In the genomic region with DNA sequence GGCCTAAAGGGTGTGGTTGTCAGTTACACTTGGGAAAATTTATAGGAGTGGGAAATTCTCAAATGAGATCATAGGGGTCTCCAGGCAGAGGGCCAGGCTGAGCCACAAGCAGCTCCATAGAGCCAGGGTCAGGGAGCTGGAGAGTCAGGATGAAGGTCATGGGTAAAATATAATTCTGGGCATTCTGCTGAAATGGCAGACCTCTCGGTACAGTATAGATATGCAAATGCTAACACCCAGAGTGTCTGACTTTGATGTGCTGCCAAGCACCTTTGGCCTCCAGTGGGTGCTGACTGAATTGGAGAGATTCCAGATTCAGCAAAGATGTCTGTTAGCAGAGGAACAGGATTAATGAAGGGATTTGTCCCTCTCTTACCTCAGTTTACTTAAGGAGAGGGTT, we compare ENCODE assay signal across 20 cellular contexts.
"Had no signal": no experiment of that assay in that cellular context is flagged by ENCODE, and none has a peak within 500 bp of the region (broad histone marks: within the 10 kb centered on the region; RNA-seq: fewer than 3 reads in every experiment).

No MANE protein-coding gene starts in this region.

- ATAC-seq: activated T-cell treated with anti-CD3 and anti-CD28 coated beads, Interleukin-2, amount 50 U/mL, for 72 hours; gastrocnemius medialis; heart left ventricle; left ventricle myocardium superior; naive thymus-derived CD4-positive, alpha-beta T cell; right lobe of liver had no signal

- H3K9me3 Mint-ChIP-seq: activated T-cell treated with anti-CD3 and anti-CD28 coated beads, Interleukin-2, amount 50 U/mL, for 72 hours; naive thymus-derived CD4-positive, alpha-beta T cell had no signal

- H3K4me3 ChIP-seq: gastrocnemius medialis, heart left ventricle, pancreas, right lobe of liver, smooth muscle cell, stomach, upper lobe of left lung had no signal

- DNase-seq: activated CD4-positive, alpha-beta T cell treated with anti-CD3 and anti-CD28 coated beads, Interleukin-2, amount 50 U/mL, for 1 hour; activated CD4-positive, CD25-positive, alpha-beta regulatory T cell; activated effector memory CD4-positive, alpha-beta T cell treated with anti-CD3 and anti-CD28 coated beads, Interleukin-2, amount 50 U/mL, for 16 hours; activated naive CD4-positive, alpha-beta T cell treated with anti-CD3 and anti-CD28 coated beads, Interleukin-2, amount 50 U/mL, for 16 hours; activated T-cell treated with anti-CD3 and anti-CD28 coated beads, Interleukin-2, amount 50 U/mL, for 72 hours; aorta; effector CD4-positive, alpha-beta T cell; gastrocnemius medialis; heart left ventricle; kidney; left ventricle myocardium superior; naive thymus-derived CD4-positive, alpha-beta T cell; right lobe of liver; stimulated activated CD4-positive, alpha-beta T cell treated with anti-CD3 and anti-CD28 coated beads, Interleukin-4, amount 100 ng/mL, for 1 hour; stomach; T-helper 9 cell; upper lobe of left lung had no signal

- H3K27ac ChIP-seq: gastrocnemius medialis, heart left ventricle, neutrophil, pancreas, right lobe of liver, stomach, upper lobe of left lung had no signal

- H3K36me3 Mint-ChIP-seq: naive thymus-derived CD4-positive, alpha-beta T cell had no signal

- H3K9me3 ChIP-seq: gastrocnemius medialis, heart left ventricle, neutrophil, pancreas, right lobe of liver, stomach, upper lobe of left lung had no signal

- H3K4me3 Mint-ChIP-seq: activated T-cell treated with anti-CD3 and anti-CD28 coated beads, Interleukin-2, amount 50 U/mL, for 72 hours; naive thymus-derived CD4-positive, alpha-beta T cell had no signal

- H3K36me3 ChIP-seq: gastrocnemius medialis, heart left ventricle, neutrophil, pancreas, right lobe of liver, stomach, upper lobe of left lung had no signal

- H3K4me2 ChIP-seq: smooth muscle cell had no signal

- H3K27ac Mint-ChIP-seq: activated T-cell treated with anti-CD3 and anti-CD28 coated beads, Interleukin-2, amount 50 U/mL, for 72 hours; naive thymus-derived CD4-positive, alpha-beta T cell had no signal

- H3K4me1 ChIP-seq: gastrocnemius medialis, pancreas, right lobe of liver, upper lobe of left lung had no signal

- H3K27me3 ChIP-seq: gastrocnemius medialis, heart left ventricle, neutrophil, pancreas, right lobe of liver, stomach, upper lobe of left lung had no signal
